In genomic region chr1:177873238-177873637, GRCh38 we compare ENCODE assay signal across 12 cellular contexts.
DNase-seq lines count a peak whose midpoint lies in the region.
"Had no signal": no experiment of that assay in that cellular context is flagged by ENCODE, and none has a peak within 500 bp of the region (broad histone marks: within the 10 kb centered on the region; RNA-seq: fewer than 3 reads in every experiment).

No MANE protein-coding gene starts in this region.

- no peaks in the 10 kb centered on the region for H3K36me3 ChIP-seq in ACC112 (ENCODE audit: insufficient read depth, low read length)

- H3K4me1 ChIP-seq in ACC112 (ENCODE audit: control insufficient read depth, insufficient read depth, low read length, unreplicated experiment), result peaks cover 10% of the 10 kb centered on the region

- no peak overlapping the region for H3K27ac ChIP-seq in ACC112 (ENCODE audit: low read depth, low read length)

- no peaks in the 10 kb centered on the region for H3K79me2 ChIP-seq in ACC112 (ENCODE audit: control insufficient read depth, insufficient read depth, low read length, unreplicated experiment)

- DNase-seq in HPDE6-E6E7 (ENCODE audit: extremely low spot score), result peak; percentile 66
- peak; percentile 89 for DNase-seq in amniotic epithelial cell (ENCODE audit: low read depth)
- peak; percentile 67 for DNase-seq in kidney glomerular epithelial cell (lab: John Stamatoyannopoulos, UW)
- no peak for DNase-seq in T-helper 1 cell
- no peak for DNase-seq in GF-D8 (lab: John Stamatoyannopoulos, UW)
- no peak for DNase-seq in cortex of kidney (lab: John Stamatoyannopoulos, UW)
- no peak for DNase-seq in NCI-H2196 (lab: John Stamatoyannopoulos, UW; ENCODE audit: unreplicated experiment)
- DNase-seq: Karpas-422; retina; SIG-M5; stimulated activated naive B cell treated with anti-CD40 and anti-IgM and Interleukin-4, amounts not matched to agents 10 μg/mL and 1 μg/mL and 100 μg/mL, for 72 hours had no signal

- no peak overlapping the region for H3K4me3 ChIP-seq in ACC112 (ENCODE audit: low read depth, low read length)

- H3K27me3 ChIP-seq in ACC112 (ENCODE audit: insufficient read depth, low read length), result peaks cover 3% of the 10 kb centered on the region; the same call in 1 of the 2 replicates

- peak overlapping the region; percentile 30 for H2AFZ ChIP-seq in ACC112 (ENCODE audit: low read length, unreplicated experiment)

Comparison
In these comparisons a context has a peak if more than half of its experiments do, and no peak if none do; other contexts are left out.
1. DNase-seq: peak in HPDE6-E6E7 (single experiment), amniotic epithelial cell (single experiment) and kidney glomerular epithelial cell (single experiment); none in T-helper 1 cell (0 of 5), GF-D8 (single experiment), cortex of kidney (single experiment) and NCI-H2196 (single experiment).